Comparison of ENCODE assay signal across 19 cellular contexts in genomic region chr11:67366546-67366945, GRCh38. TPM values are rescaled to one million over a fixed set of nuclear protein-coding genes. Genes with fewer than 3 reads are reported as not detected.
DNase-seq lines count a peak whose midpoint lies in the region; ATAC-seq and TF ChIP-seq lines count a peak whose summit lies in the region.
"Had no signal": no experiment of that assay in that cellular context is flagged by ENCODE, and none has a peak within 500 bp of the region (broad histone marks: within the 10 kb centered on the region; RNA-seq: fewer than 3 reads in every experiment).

No MANE protein-coding gene starts in this region.

- no peaks in the 10 kb centered on the region for H3K9me3 ChIP-seq in CD8-positive, alpha-beta memory T cell (ENCODE audit: low read length)
- H3K9me3 ChIP-seq in ascending aorta (no peaks in the 10 kb centered on the region), OCI-LY7 (ENCODE audit: low read length) (no peaks in the 10 kb centered on the region)
- H3K9me3 ChIP-seq: HAP-1 had no signal

- TF ChIP-seq CTCF in ascending aorta (IDR thresholded peaks at IDR 0.05) (no peak), OCI-LY7 (conservative IDR thresholded peaks at IDR 0.05; ENCODE audit: low read length) (no peak)

- no peaks in the 10 kb centered on the region for H3K36me3 ChIP-seq in CD8-positive, alpha-beta memory T cell (ENCODE audit: insufficient read depth, low read length)
- H3K36me3 ChIP-seq in ascending aorta = peaks cover 9 to 11% of the 10 kb centered on the region in 2 donors
- no peaks in the 10 kb centered on the region for H3K36me3 ChIP-seq in OCI-LY7 (ENCODE audit: insufficient read depth, low read length)
- H3K36me3 ChIP-seq: HAP-1 had no signal

- H2AFZ ChIP-seq in OCI-LY7 (ENCODE audit: low read length) = no peak overlapping the region

- peak overlapping the region in 2 of 7 donors; percentile 17 to 70 for H3K4me3 Mint-ChIP-seq in CD8-positive, alpha-beta memory T cell
- no peak overlapping the region for H3K4me3 Mint-ChIP-seq in stimulated activated effector memory CD8-positive, alpha-beta T cell treated with anti-CD3 and anti-CD28 coated beads, Interleukin-12 subunit alpha, Interleukin-12 subunit beta, amount 100 ng/mL, for 72 hours
- H3K4me3 Mint-ChIP-seq: activated naive CD4-positive, alpha-beta T cell treated with anti-CD3 and anti-CD28 coated beads, Interleukin-2, amount 50 U/mL, for 24 hours; neural crest cell had no signal

- H3K27me3 ChIP-seq in CD8-positive, alpha-beta memory T cell (ENCODE audit: insufficient read depth, low read length, poor library complexity, severe bottlenecking) = no peaks in the 10 kb centered on the region
- no peaks in the 10 kb centered on the region for H3K27me3 ChIP-seq in ascending aorta

- CTCF ChIA-PET in CD8-positive, alpha-beta memory T cell (lab: Charles Lee) = interaction anchor here (2.1 to 19.6 kb wide), 3 partner anchors 11 to 15 kb away, joined by 7 to 860 read pairs (median 53); partner anchors contain the start of genes CLCF1, POLD4 and RAD9A
- CTCF ChIA-PET in OCI-LY7 (lab: Charles Lee; ENCODE audit: unreplicated experiment) = no interaction called here

- peaks cover 0 to 26% (median 2%) of the 10 kb centered on the region in 3 donors for H3K36me3 Mint-ChIP-seq in CD8-positive, alpha-beta memory T cell
- peaks cover 12% of the 10 kb centered on the region for H3K36me3 Mint-ChIP-seq in stimulated activated effector memory CD8-positive, alpha-beta T cell treated with anti-CD3 and anti-CD28 coated beads, Interleukin-12 subunit alpha, Interleukin-12 subunit beta, amount 100 ng/mL, for 72 hours
- H3K36me3 Mint-ChIP-seq: activated naive CD4-positive, alpha-beta T cell treated with anti-CD3 and anti-CD28 coated beads, Interleukin-2, amount 50 U/mL, for 24 hours had no signal

- ATAC-seq in stimulated activated effector memory CD8-positive, alpha-beta T cell treated with anti-CD3 and anti-CD28 coated beads, Interleukin-12 subunit alpha, Interleukin-12 subunit beta, amount 100 ng/mL, for 72 hours = no peak
- no peak for ATAC-seq in GM21515 (IDR thresholded peaks at IDR 0.05; ENCODE audit: unreplicated experiment)
- ATAC-seq: HepG2 had no signal

- H3K79me2 ChIP-seq in OCI-LY7 (ENCODE audit: insufficient read depth, low read depth, low read length) = no peaks in the 10 kb centered on the region

- H3K4me3 ChIP-seq in CD8-positive, alpha-beta memory T cell (ENCODE audit: low read length) = no peak overlapping the region
- no peak overlapping the region for H3K4me3 ChIP-seq in ascending aorta
- H3K4me3 ChIP-seq in OCI-LY7 (ENCODE audit: low read depth, low read length, poor library complexity, severe bottlenecking) = no peak overlapping the region
- H3K4me3 ChIP-seq: HAP-1 had no signal

- no peak for DNase-seq in CD8-positive, alpha-beta memory T cell
- DNase-seq in ascending aorta (ENCODE audit: low spot score in 2 of 2) = no peak
- peak; percentile 31 for DNase-seq in left kidney (ENCODE audit: low read depth, low spot score)
- no peak for DNase-seq in stimulated activated effector memory CD8-positive, alpha-beta T cell treated with anti-CD3 and anti-CD28 coated beads, Interleukin-12 subunit alpha, Interleukin-12 subunit beta, amount 100 ng/mL, for 72 hours (ENCODE audit: low spot score in 2 of 2)
- DNase-seq in OCI-LY7 (ENCODE audit: low spot score) = no peak
- DNase-seq in superior temporal gyrus (ENCODE audit: extremely low spot score) = no peak
- no peak for DNase-seq in T1000 (lab: John Stamatoyannopoulos, UW)
- DNase-seq: EL; foreskin melanocyte; NCI-H1105; NCI-H524 treated with DMSO at 0.1 percent for 48 hours; SIG-M5; stimulated activated CD4-positive, alpha-beta T cell treated with anti-CD3 and anti-CD28 coated beads, Interleukin-12 subunit alpha, Interleukin-12 subunit beta, amount 100 ng/mL, for 4 hours had no signal

- POLR2A ChIA-PET in CD8-positive, alpha-beta memory T cell (lab: Charles Lee) = no interaction called here
- POLR2A ChIA-PET in OCI-LY7 (lab: Charles Lee) = no interaction called here

- peaks cover 72 to 88% (median 80%) of the 10 kb centered on the region in 3 donors for H3K4me1 Mint-ChIP-seq in CD8-positive, alpha-beta memory T cell
- H3K4me1 Mint-ChIP-seq in stimulated activated effector memory CD8-positive, alpha-beta T cell treated with anti-CD3 and anti-CD28 coated beads, Interleukin-12 subunit alpha, Interleukin-12 subunit beta, amount 100 ng/mL, for 72 hours = peaks cover 93% of the 10 kb centered on the region

- no peaks in the 10 kb centered on the region for H3K9me2 ChIP-seq in OCI-LY7 (ENCODE audit: insufficient read depth, low read length)

- H3K27ac ChIP-seq in CD8-positive, alpha-beta memory T cell (ENCODE audit: low read depth, low read length) = no peak overlapping the region
- H3K27ac ChIP-seq in ascending aorta = peak overlapping the region; percentile 33 to 53
- H3K27ac ChIP-seq in OCI-LY7 (ENCODE audit: low read depth, low read length, poor library complexity, severe bottlenecking) = no peak overlapping the region

- intact Hi-C loops in ascending aorta (cut with DNase I) (no loop called here), OCI-LY7 (cut with micrococcal nuclease; ENCODE audit: unreplicated experiment) (no loop called here)

- no peaks in the 10 kb centered on the region for H4K20me1 ChIP-seq in OCI-LY7 (ENCODE audit: insufficient read depth, low read length)

- H3K27me3 Mint-ChIP-seq in CD8-positive, alpha-beta memory T cell = peaks cover 0 to 3% of the 10 kb centered on the region in 2 donors
- H3K27me3 Mint-ChIP-seq: activated naive CD4-positive, alpha-beta T cell treated with anti-CD3 and anti-CD28 coated beads, Interleukin-2, amount 50 U/mL, for 24 hours had no signal

- H3K4me2 ChIP-seq in OCI-LY7 (ENCODE audit: low read length) = no peak overlapping the region

- no peaks in the 10 kb centered on the region for H3K9me3 Mint-ChIP-seq in CD8-positive, alpha-beta memory T cell
- no peaks in the 10 kb centered on the region for H3K9me3 Mint-ChIP-seq in stimulated activated effector memory CD8-positive, alpha-beta T cell treated with anti-CD3 and anti-CD28 coated beads, Interleukin-12 subunit alpha, Interleukin-12 subunit beta, amount 100 ng/mL, for 72 hours
- H3K9me3 Mint-ChIP-seq: activated naive CD4-positive, alpha-beta T cell treated with anti-CD3 and anti-CD28 coated beads, Interleukin-2, amount 50 U/mL, for 24 hours; neural crest cell had no signal

- peaks cover 52% of the 10 kb centered on the region for H3K4me1 ChIP-seq in CD8-positive, alpha-beta memory T cell (ENCODE audit: insufficient read depth, low read length)
- peaks cover 4 to 26% of the 10 kb centered on the region in 2 donors for H3K4me1 ChIP-seq in ascending aorta
- H3K4me1 ChIP-seq in OCI-LY7 (ENCODE audit: insufficient read depth, low read length, poor library complexity, severe bottlenecking) = peaks cover 24% of the 10 kb centered on the region
- H3K4me1 ChIP-seq: HAP-1 had no signal

- BruUV-seq in OCI-LY7 (replicated peaks; lab: Mats Ljungman, UMichigan) = no TSS peak

- peak overlapping the region in 6 of 8 donors; percentile 44 to 91 (median 86) for H3K27ac Mint-ChIP-seq in CD8-positive, alpha-beta memory T cell
- H3K27ac Mint-ChIP-seq in stimulated activated effector memory CD8-positive, alpha-beta T cell treated with anti-CD3 and anti-CD28 coated beads, Interleukin-12 subunit alpha, Interleukin-12 subunit beta, amount 100 ng/mL, for 72 hours = peak overlapping the region; percentile 29
- H3K27ac Mint-ChIP-seq: activated naive CD4-positive, alpha-beta T cell treated with anti-CD3 and anti-CD28 coated beads, Interleukin-2, amount 50 U/mL, for 24 hours had no signal

RNA-seq across cellular contexts. Expression of gene CLCF1, which starts 6.9 kb away (rescaled TPM):
- 1 to 10 TPM; 3.5 to 4.2 TPM for total RNA-seq in CD8-positive, alpha-beta memory T cell
- polyA plus RNA-seq in CD8-positive, alpha-beta memory T cell = 4.6 TPM
- total RNA-seq in ascending aorta = 32.6 TPM
- total RNA-seq in OCI-LY7 (2014; rRNA removed; shearing (Covaris generic)) = 0.35 and 0.67 TPM in 2 replicates
- total RNA-seq in OCI-LY7 (2022) = 0.34 TPM in 1 of 2 replicates, not detected in the other

RNA-seq across cellular contexts. Expression of gene POLD4, which starts 13.2 kb away (rescaled TPM):
- 10 to 100 TPM; 32.3 to 37.8 TPM for total RNA-seq in CD8-positive, alpha-beta memory T cell
- polyA plus RNA-seq in CD8-positive, alpha-beta memory T cell = 91.2 TPM
- 107 TPM for total RNA-seq in ascending aorta
- total RNA-seq in OCI-LY7 (2014; rRNA removed; shearing (Covaris generic)) = 146 and 153 TPM in 2 replicates
- total RNA-seq in OCI-LY7 (2022) = 160 and 171 TPM in 2 replicates

RNA-seq across cellular contexts. Expression of gene RAD9A, which starts 25.2 kb away (rescaled TPM):
- total RNA-seq in CD8-positive, alpha-beta memory T cell = 10 to 100 TPM; 36.8 to 38.8 TPM
- polyA plus RNA-seq in CD8-positive, alpha-beta memory T cell = 9.4 TPM
- total RNA-seq in ascending aorta (22.6 TPM), OCI-LY7 (2022) (62.2 and 71.1 TPM in 2 replicates)
- total RNA-seq in OCI-LY7 (2014; rRNA removed; shearing (Covaris generic)) = 30.1 and 51.0 TPM in 2 replicates

RNA-seq across cellular contexts. Expression of gene PPP1CA, which starts 35.1 kb away (rescaled TPM):
- total RNA-seq in CD8-positive, alpha-beta memory T cell = 100 to 1,000 TPM; 338 to 357 TPM
- 564 TPM for polyA plus RNA-seq in CD8-positive, alpha-beta memory T cell
- total RNA-seq in ascending aorta (113 TPM), OCI-LY7 (2022) (210 and 219 TPM in 2 replicates)
- total RNA-seq in OCI-LY7 (2014; rRNA removed; shearing (Covaris generic)) = 248 and 311 TPM in 2 replicates

RNA-seq across cellular contexts. Expression of gene TBC1D10C, which starts 37.3 kb away (rescaled TPM):
- 100 to 1,000 TPM; 102 to 105 TPM for total RNA-seq in CD8-positive, alpha-beta memory T cell
- polyA plus RNA-seq in CD8-positive, alpha-beta memory T cell = 331 TPM
- total RNA-seq in ascending aorta (0.64 TPM), OCI-LY7 (2022) (108 and 117 TPM in 2 replicates)
- total RNA-seq in OCI-LY7 (2014; rRNA removed; shearing (Covaris generic)) = 105 and 124 TPM in 2 replicates
- polyA plus RNA-seq: BJ had no signal

Comparison
In these comparisons a context has a peak if more than half of its experiments do, and no peak if none do; other contexts are left out.
1. H3K27ac ChIP-seq: peak in ascending aorta (2 of 2); none in CD8-positive, alpha-beta memory T cell (single experiment) and OCI-LY7 (single experiment).